In the genomic region with DNA sequence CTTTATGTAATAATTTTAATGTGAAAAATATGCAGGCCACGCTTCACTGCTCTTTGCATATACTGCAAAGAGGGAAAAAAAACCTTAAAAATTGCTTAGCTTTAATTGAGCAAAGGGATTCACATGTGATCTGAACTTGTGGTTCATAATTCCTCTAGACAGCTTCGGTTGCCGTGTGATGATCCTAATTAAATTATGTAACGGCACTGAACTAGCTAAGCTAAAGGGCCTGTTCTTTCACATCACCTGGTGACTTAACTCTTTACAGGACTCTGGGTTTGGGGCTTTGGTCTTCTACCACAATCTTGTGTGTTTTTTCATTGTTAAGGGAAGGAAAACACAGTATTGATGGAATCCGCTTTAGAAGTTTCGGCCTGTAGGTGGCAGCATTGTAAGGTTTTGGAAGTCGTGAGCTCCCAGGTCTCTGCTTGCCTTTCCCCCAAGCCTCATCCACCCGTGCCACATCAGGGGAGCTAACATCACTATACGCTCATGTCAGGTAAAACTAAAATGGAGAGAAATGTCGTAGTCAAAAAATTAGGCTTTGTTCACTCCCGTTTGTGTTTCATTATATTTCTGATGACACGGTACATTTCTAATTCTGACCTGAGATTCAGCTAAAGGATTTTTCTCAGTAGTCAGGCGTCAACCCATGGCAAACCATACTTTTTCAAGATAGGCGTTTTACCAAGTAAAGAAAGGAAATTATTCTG, we compare ENCODE assay signal across 8 cellular contexts.
DNase-seq lines count a peak whose midpoint lies in the region; ATAC-seq and TF ChIP-seq lines count a peak whose summit lies in the region.

No MANE protein-coding gene starts in this region.

- intact Hi-C loops in testis (cut with DNase I; ENCODE audit: low total_unique reads): no loop called here

- H4K20me1 ChIP-seq in fibroblast of lung (ENCODE audit: control insufficient read depth, extremely low read depth, insufficient read depth, low read length): no peaks in the 10 kb centered on the region

- H3K36me3 Mint-ChIP-seq in nephron progenitor cell (ENCODE audit: low read depth): peaks cover 8% of the 10 kb centered on the region

- H3K4me1 ChIP-seq in fibroblast of lung (ENCODE audit: control insufficient read depth, extremely low read depth, insufficient read depth, low read length): no peaks in the 10 kb centered on the region
- H3K4me1 ChIP-seq in testis: no peaks in the 10 kb centered on the region

- no peak overlapping the region for H3K9ac ChIP-seq in fibroblast of lung (ENCODE audit: insufficient read depth, low read length)

- H3K27me3 ChIP-seq in fibroblast of lung (ENCODE audit: control insufficient read depth, insufficient read depth, low read length) (no peaks in the 10 kb centered on the region), testis (no peaks in the 10 kb centered on the region)

- no peak overlapping the region for H3K4me2 ChIP-seq in fibroblast of lung (ENCODE audit: extremely low read depth, insufficient read depth, low read length)

- H3K9me3 ChIP-seq in fibroblast of lung (ENCODE audit: control insufficient read depth, insufficient read depth, low read depth, low read length) (no peaks in the 10 kb centered on the region), testis (no peaks in the 10 kb centered on the region)

- H3K4me3 ChIP-seq in fibroblast of lung (replicated peaks in 1 of 4; ENCODE audit: control extremely low read depth in 1 of 4, insufficient read depth in 1 of 4, low read depth in 3 of 4, low read length in 4 of 4): no peak overlapping the region
- peak overlapping the region in 1 of 2 donors; percentile 14 for H3K4me3 ChIP-seq in testis

- H3K27ac ChIP-seq in fibroblast of lung (ENCODE audit: insufficient read depth, low read length) (no peak overlapping the region), testis (no peak overlapping the region)

- 21% methylated on average over 14 of the region's 14 CpGs for WGBS in testis, 2 donors

- H3K36me3 ChIP-seq in fibroblast of lung (ENCODE audit: control insufficient read depth, insufficient read depth, low read length): no peaks in the 10 kb centered on the region
- H3K36me3 ChIP-seq in testis (ENCODE audit: low read depth, missing control alignments): no peaks in the 10 kb centered on the region

- no peaks in the 10 kb centered on the region for H3K27me3 Mint-ChIP-seq in nephron progenitor cell (ENCODE audit: low read depth, poor library complexity)

- H3K79me2 ChIP-seq in fibroblast of lung (ENCODE audit: control insufficient read depth, insufficient read depth, low read length): no peaks in the 10 kb centered on the region

- H3K27ac Mint-ChIP-seq in nephron progenitor cell: peak overlapping the region; percentile 64

- ATAC-seq in HG03439 (IDR thresholded peaks at IDR 0.05; ENCODE audit: unreplicated experiment): peak; percentile 69

- peak; percentile 66 to 79 for TF ChIP-seq CTCF in fibroblast of lung (conservative IDR thresholded peaks at IDR 0.05 in 1 of 2, IDR thresholded peaks at IDR 0.05 in 1 of 2; ENCODE audit: low read depth in 1 of 2, low read length in 2 of 2)
- TF ChIP-seq CTCF in nephron progenitor cell (IDR thresholded peaks at IDR 0.05): peak; percentile 67
- TF ChIP-seq CTCF in testis (IDR thresholded peaks at IDR 0.05): peak; percentile 56 to 79 (median 66)

- peaks cover 45% of the 10 kb centered on the region for H3K4me1 Mint-ChIP-seq in nephron progenitor cell

- DNase-seq in SIG-M5 treated with dmso at 0.1 percent for 504 hours (lab: John Stamatoyannopoulos, UW; ENCODE audit: unreplicated experiment): peak; percentile 52
- no peak for DNase-seq in SIG-M5 (lab: John Stamatoyannopoulos, UW)
- peak; percentile 80 for DNase-seq in NCI-H526 treated with DMSO at 0.1 percent for 48 hours (lab: John Stamatoyannopoulos, UW)
- peak in 2 of 3 experiments; percentile 9 to 30 for DNase-seq in activated CD8-positive, alpha-beta memory T cell treated with anti-CD3 and anti-CD28 coated beads for 48 hours (ENCODE audit: low read depth in 2 of 3, low spot score in 2 of 3)
- DNase-seq in fibroblast of lung (ENCODE audit: low read depth in 2 of 2): peak; percentile 66 to 81
- DNase-seq in nephron progenitor cell: peak; percentile 85
- DNase-seq in testis: peak; percentile 91

- TF ChIP-seq POLR2A in testis (IDR thresholded peaks at IDR 0.05): no peak

- peak overlapping the region; percentile 3 for H2AFZ ChIP-seq in fibroblast of lung (ENCODE audit: low read length)

- peak overlapping the region; percentile 10 for H3K4me3 Mint-ChIP-seq in nephron progenitor cell

- peaks cover 4% of the 10 kb centered on the region for H3K9me3 Mint-ChIP-seq in nephron progenitor cell
